Comparison of ENCODE assay signal across 15 cellular contexts in the genomic region with DNA sequence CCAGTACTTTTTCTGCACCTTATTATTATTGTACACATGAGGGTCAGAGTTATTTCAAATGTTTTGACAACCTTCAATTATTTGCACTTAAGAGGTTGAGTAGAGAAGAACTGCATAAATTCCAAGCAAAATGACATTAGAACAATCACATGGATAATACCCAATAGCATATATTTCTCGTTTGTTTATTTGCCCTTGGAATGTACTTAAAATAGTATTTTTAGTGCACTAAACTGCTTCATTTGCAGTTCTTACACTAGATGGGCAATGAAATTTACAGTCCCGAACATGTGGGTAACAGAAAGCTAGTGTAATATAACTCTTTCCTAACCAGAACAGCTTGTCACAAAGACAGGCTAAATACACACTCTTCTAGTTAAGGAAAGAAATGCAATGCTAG.
"Had no signal": no experiment of that assay in that cellular context is flagged by ENCODE, and none has a peak within 500 bp of the region (broad histone marks: within the 10 kb centered on the region; RNA-seq: fewer than 3 reads in every experiment).

No MANE protein-coding gene starts in this region.

- H3K9me3 Mint-ChIP-seq: activated CD4-positive, alpha-beta T cell treated with anti-CD3 and anti-CD28 coated beads, Interleukin-2, amount 10 ng/mL, durations not matched to agents 7 days and 5 days; activated T-helper 1 cell treated with anti-CD3 and anti-CD28 coated beads, Interleukin-12 subunit alpha, Interleukin-12 subunit beta, Interleukin-2, Interleukin-4 antibody, amounts not matched to agents 30 ng/mL and 10 ng/mL and 1 ng/mL, durations not matched to agents 14 hours and 24 hours and 36 hours; memory B cell; neural crest cell had no signal

- FAIRE-seq: kidney, urothelium cell line had no signal

- H3K27ac Mint-ChIP-seq: activated CD4-positive, alpha-beta T cell treated with anti-CD3 and anti-CD28 coated beads, Interleukin-2, amount 10 ng/mL, durations not matched to agents 7 days and 5 days; activated T-helper 1 cell treated with anti-CD3 and anti-CD28 coated beads, Interleukin-12 subunit alpha, Interleukin-12 subunit beta, Interleukin-2, Interleukin-4 antibody, amounts not matched to agents 30 ng/mL and 10 ng/mL and 1 ng/mL, durations not matched to agents 14 hours and 24 hours and 36 hours; memory B cell had no signal

- H3K36me3 Mint-ChIP-seq: memory B cell had no signal

- ATAC-seq: esophagus mucosa, sciatic nerve had no signal

- H3K4me3 Mint-ChIP-seq: activated CD4-positive, alpha-beta T cell treated with anti-CD3 and anti-CD28 coated beads, Interleukin-2, amount 10 ng/mL, durations not matched to agents 7 days and 5 days; activated T-helper 1 cell treated with anti-CD3 and anti-CD28 coated beads, Interleukin-12 subunit alpha, Interleukin-12 subunit beta, Interleukin-2, Interleukin-4 antibody, amounts not matched to agents 30 ng/mL and 10 ng/mL and 1 ng/mL, durations not matched to agents 14 hours and 24 hours and 36 hours; memory B cell; neural crest cell had no signal

- DNase-seq: activated CD4-positive, alpha-beta T cell treated with anti-CD3 and anti-CD28 coated beads, Interleukin-2, amount 10 ng/mL, durations not matched to agents 7 days and 5 days; activated CD4-positive, CD25-positive, alpha-beta regulatory T cell; activated naive CD4-positive, alpha-beta T cell; dorsolateral prefrontal cortex; kidney; left ventricle myocardium inferior; ovary; stimulated activated CD4-positive, alpha-beta T cell treated with anti-CD3 and anti-CD28 coated beads, Interleukin-1b, Interleukin-23, amount 100 ng/mL, for 48 hours; tibial artery had no signal

- H3K27me3 Mint-ChIP-seq: activated CD4-positive, alpha-beta T cell treated with anti-CD3 and anti-CD28 coated beads, Interleukin-2, amount 10 ng/mL, durations not matched to agents 7 days and 5 days; memory B cell had no signal
